In the genomic region with DNA sequence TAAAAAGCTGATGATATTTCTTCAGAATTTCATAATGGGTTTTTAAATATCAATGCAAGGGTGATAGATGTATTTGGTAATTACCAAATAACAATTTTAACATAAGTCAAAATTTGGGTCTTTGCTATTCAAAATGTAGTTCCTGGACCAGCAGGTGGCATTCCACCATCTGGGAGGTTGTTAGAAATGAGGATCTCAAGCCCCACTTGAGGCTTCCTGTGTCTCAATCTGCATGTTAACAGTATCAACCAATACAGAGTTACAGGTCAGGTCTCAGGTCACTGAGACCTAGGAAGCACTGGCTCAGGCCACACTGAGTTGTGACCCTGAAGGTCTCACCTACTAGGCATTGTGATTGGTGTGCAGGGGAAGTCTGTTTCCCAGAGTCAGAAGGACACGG, we compare ENCODE assay signal across 14 cellular contexts. TPM values are rescaled to one million over a fixed set of nuclear protein-coding genes. Genes with fewer than 3 reads are reported as not detected.
DNase-seq lines count a peak whose midpoint lies in the region; ATAC-seq, FAIRE-seq and TF ChIP-seq lines count a peak whose summit lies in the region.
"Had no signal": no experiment of that assay in that cellular context is flagged by ENCODE, and none has a peak within 500 bp of the region (broad histone marks: within the 10 kb centered on the region; RNA-seq: fewer than 3 reads in every experiment).

No MANE protein-coding gene starts in this region.

- ATAC-seq in HG02885 (IDR thresholded peaks at IDR 0.05; ENCODE audit: poor library complexity, unreplicated experiment) = peak; percentile 50

- no peak overlapping the region for H3K4me3 ChIP-seq in kidney (ENCODE audit: low read length in 2 of 2)
- H3K4me3 ChIP-seq: ascending aorta, smooth muscle cell had no signal

- peaks cover 0 to 6% of the 10 kb centered on the region in 2 donors for H3K9me3 ChIP-seq in kidney (ENCODE audit: control insufficient read depth in 1 of 2, low read length in 2 of 2)

- no peaks in the 10 kb centered on the region for H3K36me3 ChIP-seq in kidney (ENCODE audit: control insufficient read depth in 1 of 2, insufficient read depth in 2 of 2, low read length in 2 of 2)
- H3K36me3 ChIP-seq: ascending aorta had no signal

- no peak for FAIRE-seq in kidney (lab: Jason Lieb, UNC)

- H3K27ac ChIP-seq in kidney (ENCODE audit: low read depth in 2 of 2, low read length in 2 of 2) = no peak overlapping the region
- H3K27ac ChIP-seq: ascending aorta, KMS-11 had no signal

- no peak for TF ChIP-seq CTCF in kidney (IDR thresholded peaks at IDR 0.05; ENCODE audit: borderline replicate concordance, extremely low read depth, insufficient read depth)

- no peaks in the 10 kb centered on the region for H3K4me1 ChIP-seq in kidney (ENCODE audit: control insufficient read depth in 1 of 2, insufficient read depth in 1 of 2, low read depth in 1 of 2, low read length in 2 of 2)

- H3K9ac ChIP-seq in kidney (ENCODE audit: low read length in 2 of 2) = no peak overlapping the region
- H3K9ac ChIP-seq: KMS-11 had no signal

- DNase-seq in NCI-H82 (lab: John Stamatoyannopoulos, UW) (peak; percentile 10), NCI-H82 treated with DMSO at 0.1 percent for 48 hours (lab: John Stamatoyannopoulos, UW; ENCODE audit: unreplicated experiment) (no peak), SK-MEL-5 (ENCODE audit: low read depth, low spot score) (peak; percentile 23), iris pigment epithelial cell (ENCODE audit: low read depth) (peak; percentile 5), kidney (no peak), GOT3 (lab: John Stamatoyannopoulos, UW) (no peak)
- no peak for DNase-seq in stimulated activated CD4-positive, alpha-beta T cell treated with anti-CD3 and anti-CD28 coated beads, Interleukin-12 subunit alpha, Interleukin-12 subunit beta, amount 100 ng/mL, for 4 hours
- DNase-seq: activated T-cell treated with anti-CD3 and anti-CD28 coated beads for 4 hours, naive B cell, NCI-H526 had no signal

- intact Hi-C loops in kidney (cut with DNase I) = no loop called here

- in situ Hi-C loops in SK-MEL-5 (cut with HindIII; ENCODE audit: low pct_unique_long_range_greater_than_20kb, low sequenced_read_pairs) = no loop called here

RNA-seq across cellular contexts. Expression of a gene that starts 57.2 kb away (rescaled TPM):
- 29.0 and 32.5 TPM in 2 replicates for total RNA-seq in SK-MEL-5 (2014; rRNA removed; shearing (Covaris generic))
- 16.7 and 19.3 TPM in 2 replicates for polyA plus RNA-seq in SK-MEL-5 (2015; cell fraction: cytosol; rRNA removed)
- polyA plus RNA-seq in SK-MEL-5 (2015; cell fraction: nucleus; rRNA removed) = 21.0 and 21.7 TPM in 2 replicates
- 15.8 TPM for total RNA-seq in kidney
- polyA plus RNA-seq in kidney (ENCODE audit: insufficient read depth, low read depth, low replicate concordance) = 19.2 TPM

Comparison
In these comparisons a context has a peak if more than half of its experiments do, and no peak if none do; other contexts are left out.
1. DNase-seq: peak in NCI-H82 (single experiment), SK-MEL-5 (single experiment) and iris pigment epithelial cell (single experiment); none in NCI-H82 treated with DMSO at 0.1 percent for 48 hours (single experiment), stimulated activated CD4-positive, alpha-beta T cell treated with anti-CD3 and anti-CD28 coated beads, Interleukin-12 subunit alpha, Interleukin-12 subunit beta, amount 100 ng/mL, for 4 hours (single experiment), kidney (single experiment) and GOT3 (single experiment).